Comparison of ENCODE assay signal across 28 cellular contexts in the genomic region with DNA sequence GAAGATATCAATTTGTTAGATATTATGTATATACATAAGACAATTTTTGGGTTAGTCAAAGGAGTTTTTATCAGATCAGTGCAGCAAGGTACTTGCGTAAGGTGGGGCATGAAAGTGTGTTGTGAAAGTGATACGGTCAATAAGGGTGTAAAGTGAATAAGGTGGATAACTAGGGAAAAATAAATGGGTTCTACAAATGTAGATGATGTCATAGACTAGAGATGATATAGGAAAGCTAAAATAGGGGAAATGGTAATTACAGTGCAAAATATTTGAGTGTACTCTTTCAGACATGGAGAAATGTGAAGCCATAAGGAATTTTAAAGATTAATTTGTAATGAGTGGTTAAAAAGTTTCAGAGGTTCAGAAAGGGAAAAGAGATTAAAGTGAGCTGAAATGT.
"Had no signal": no experiment of that assay in that cellular context is flagged by ENCODE, and none has a peak within 500 bp of the region (broad histone marks: within the 10 kb centered on the region; RNA-seq: fewer than 3 reads in every experiment).

No MANE protein-coding gene starts in this region.

- DNase-seq: colonic mucosa; cortex of kidney; dermis blood vessel endothelial cell; dorsolateral prefrontal cortex; effector CD4-positive, alpha-beta T cell; effector CD8-positive, alpha-beta T cell; effector memory CD4-positive, alpha-beta T cell; effector memory CD8-positive, alpha-beta T cell; endodermal cell; erythroblast; esophagus squamous epithelium; foreskin fibroblast; foreskin keratinocyte; foreskin melanocyte; gastrocnemius medialis; glutamatergic neuron; head of caudate nucleus; heart left ventricle; heart right ventricle had no signal

- H2AFZ ChIP-seq: hepatocyte had no signal

- H3K27me3 ChIP-seq: colonic mucosa, esophagus muscularis mucosa, esophagus squamous epithelium, foreskin keratinocyte, gastrocnemius medialis, gastroesophageal sphincter, heart left ventricle, heart right ventricle, hepatocyte had no signal

- H3K9me3 ChIP-seq: colonic mucosa, esophagus muscularis mucosa, esophagus squamous epithelium, gastrocnemius medialis, gastroesophageal sphincter, heart left ventricle, heart right ventricle had no signal

- FAIRE-seq: endometrium, endothelial cell of umbilical vein, frontal cortex had no signal

- H3K27ac ChIP-seq: colonic mucosa, coronary artery, dorsolateral prefrontal cortex, epithelial cell of prostate, esophagus muscularis mucosa, esophagus squamous epithelium, foreskin keratinocyte, gastrocnemius medialis, gastroesophageal sphincter, heart left ventricle, heart right ventricle, hepatocyte had no signal

- H3K4me2 ChIP-seq: hepatocyte had no signal

- H3K36me3 ChIP-seq: colonic mucosa, esophagus muscularis mucosa, esophagus squamous epithelium, gastrocnemius medialis, gastroesophageal sphincter, heart left ventricle, heart right ventricle had no signal

- H3K4me1 ChIP-seq: colonic mucosa, esophagus muscularis mucosa, esophagus squamous epithelium, foreskin keratinocyte, gastrocnemius medialis, gastroesophageal sphincter, heart left ventricle, heart right ventricle had no signal

- H3K4me3 ChIP-seq: colonic mucosa, coronary artery, dorsolateral prefrontal cortex, esophagus muscularis mucosa, esophagus squamous epithelium, gastrocnemius medialis, gastroesophageal sphincter, heart left ventricle, heart right ventricle, hepatocyte had no signal

- ATAC-seq: effector memory CD8-positive, alpha-beta T cell; esophagus mucosa; foreskin keratinocyte; gastrocnemius medialis; gastroesophageal sphincter; heart left ventricle; heart right ventricle had no signal

- H3K79me2 ChIP-seq: hepatocyte had no signal
